10 cellular contexts compared by ENCODE assay signal in genomic region chr3:65732060-65732933, GRCh38.
A peak's percentile ranks its signal among the peaks of the same experiment; 100 is the strongest.
DNase-seq lines count a peak whose midpoint lies in the region; TF ChIP-seq lines count a peak whose summit lies in the region.
"Had no signal": no experiment of that assay in that cellular context is flagged by ENCODE, and none has a peak within 500 bp of the region (broad histone marks: within the 10 kb centered on the region; RNA-seq: fewer than 3 reads in every experiment).

No MANE protein-coding gene starts in this region.

- in situ Hi-C loops in HAP-1 (cut with MboI; ENCODE audit: low sequenced_read_pairs), result loop anchor here (10.0 to 25.0 kb wide), 2 partner anchors 287 to 1195 kb away; no protein-coding TSS in a partner anchor

- H3K4me1 ChIP-seq in HAP-1 (no peaks in the 10 kb centered on the region), KMS-11 (ENCODE audit: low read depth, poor library complexity, severe bottlenecking) (peaks cover 4% of the 10 kb centered on the region)
- H3K4me1 ChIP-seq: SJSA1 had no signal

- peak overlapping the region; percentile 68 to 70 (median 69) for H3K27ac Mint-ChIP-seq in nephron
- H3K27ac Mint-ChIP-seq: natural killer cell treated with Interleukin-12 subunit alpha and Interleukin-12 subunit beta and Interleukin-15 and Interleukin-18, amount 100 ng/mL, for 72 hours had no signal

- peak; percentile 91 for TF ChIP-seq CTCF in AG04450 (IDR thresholded peaks at IDR 0.05; ENCODE audit: low read depth, low read length)
- peak; percentile 75 for TF ChIP-seq CTCF in GM12864 (IDR thresholded peaks at IDR 0.05; ENCODE audit: low read depth, low read length, missing control alignments)
- peak; percentile 64 for TF ChIP-seq CTCF in KMS-11 (conservative IDR thresholded peaks at IDR 0.05; ENCODE audit: low read depth, low read length)
- TF ChIP-seq CTCF in nephron (IDR thresholded peaks at IDR 0.05; ENCODE audit: unreplicated experiment in 3 of 3), result peak; percentile 73 to 87 (median 76)

- H3K9me3 Mint-ChIP-seq in nephron, result no peaks in the 10 kb centered on the region
- H3K9me3 Mint-ChIP-seq: natural killer cell treated with Interleukin-12 subunit alpha and Interleukin-12 subunit beta and Interleukin-15 and Interleukin-18, amount 100 ng/mL, for 72 hours had no signal

- no peak overlapping the region for H2AFZ ChIP-seq in KMS-11 (ENCODE audit: low read depth)

- H3K4me3 ChIP-seq in AG04450 (ENCODE audit: low read depth, low read length), result no peak overlapping the region
- H3K4me3 ChIP-seq in GM12864 (ENCODE audit: low read depth, low read length), result no peak overlapping the region
- no peak overlapping the region for H3K4me3 ChIP-seq in HAP-1
- no peak overlapping the region for H3K4me3 ChIP-seq in KMS-11 (IDR thresholded peaks at IDR 0.05; ENCODE audit: insufficient read depth, low read depth, low read length)
- H3K4me3 ChIP-seq: SJSA1 had no signal

- peak overlapping the region in 1 of 3 experiments; percentile 10 for H3K4me3 Mint-ChIP-seq in nephron
- H3K4me3 Mint-ChIP-seq: natural killer cell treated with Interleukin-12 subunit alpha and Interleukin-12 subunit beta and Interleukin-15 and Interleukin-18, amount 100 ng/mL, for 72 hours had no signal

- H3K9ac ChIP-seq in KMS-11, result no peak overlapping the region

- H3K36me3 ChIP-seq in HAP-1 (replicated peaks) (no peaks in the 10 kb centered on the region), KMS-11 (ENCODE audit: insufficient read depth) (no peaks in the 10 kb centered on the region)
- H3K36me3 ChIP-seq: SJSA1 had no signal

- CTCF ChIA-PET in AG04450 (lab: Charles Lee), result interaction anchor here (0.5 to 4.7 kb wide), 35 partner anchors 9 to 1215 kb away, joined by 3 to 54 read pairs (median 4); no protein-coding TSS in a partner anchor

- DNase-seq in AG04450 (ENCODE audit: low read depth, low spot score) (peak; percentile 41), GM12864 (ENCODE audit: low read depth) (peak; percentile 10), HAP-1 (ENCODE audit: low spot score in 2 of 2) (peak; percentile 37 to 64), SK-N-DZ (ENCODE audit: low spot score) (peak; percentile 77), fibroblast of gingiva (ENCODE audit: low read depth) (peak; percentile 44)
- no peak for DNase-seq in activated effector memory CD4-positive, alpha-beta T cell treated with anti-CD3 and anti-CD28 coated beads, Interleukin-2, amount 50 U/mL, for 16 hours

- no peaks in the 10 kb centered on the region for H3K79me2 ChIP-seq in KMS-11 (ENCODE audit: insufficient read depth, low read depth)

- H3K4me1 Mint-ChIP-seq in nephron, result peaks cover 65% of the 10 kb centered on the region

- no peak overlapping the region for H3K4me2 ChIP-seq in KMS-11

- peaks cover 3% of the 10 kb centered on the region; the same call in 1 of the 2 replicates for H3K9me3 ChIP-seq in AG04450 (ENCODE audit: control insufficient read depth, insufficient read depth, low read length)
- H3K9me3 ChIP-seq in HAP-1, result no peaks in the 10 kb centered on the region
- H3K9me3 ChIP-seq: SJSA1 had no signal

- POLR2A ChIA-PET in AG04450 (lab: Yijun Ruan, JAX), result interaction anchor here (1.1 kb wide), 1 partner anchor 293 kb away, joined by 3 read pairs; no protein-coding TSS in a partner anchor

- no peaks in the 10 kb centered on the region for H3K36me3 Mint-ChIP-seq in nephron (ENCODE audit: low read depth)
- H3K36me3 Mint-ChIP-seq: natural killer cell treated with Interleukin-12 subunit alpha and Interleukin-12 subunit beta and Interleukin-15 and Interleukin-18, amount 100 ng/mL, for 72 hours had no signal

- no peak overlapping the region for H3K27ac ChIP-seq in AG04450 (ENCODE audit: low read depth, low read length)
- no peak overlapping the region for H3K27ac ChIP-seq in KMS-11
- H3K27ac ChIP-seq: SJSA1 had no signal

- H4K20me1 ChIP-seq in KMS-11 (ENCODE audit: insufficient read depth), result no peaks in the 10 kb centered on the region

- H3K27me3 Mint-ChIP-seq in nephron (ENCODE audit: low read depth), result no peaks in the 10 kb centered on the region
- H3K27me3 Mint-ChIP-seq: natural killer cell treated with Interleukin-12 subunit alpha and Interleukin-12 subunit beta and Interleukin-15 and Interleukin-18, amount 100 ng/mL, for 72 hours had no signal

- H3K27me3 ChIP-seq in AG04450 (ENCODE audit: control insufficient read depth, insufficient read depth, low read length) (no peaks in the 10 kb centered on the region), HAP-1 (ENCODE audit: low read depth) (peaks cover 3% of the 10 kb centered on the region; the same call in 1 of the 2 replicates), KMS-11 (ENCODE audit: insufficient read depth, low read depth) (no peaks in the 10 kb centered on the region)
- H3K27me3 ChIP-seq: SJSA1 had no signal
